In the genomic region with DNA sequence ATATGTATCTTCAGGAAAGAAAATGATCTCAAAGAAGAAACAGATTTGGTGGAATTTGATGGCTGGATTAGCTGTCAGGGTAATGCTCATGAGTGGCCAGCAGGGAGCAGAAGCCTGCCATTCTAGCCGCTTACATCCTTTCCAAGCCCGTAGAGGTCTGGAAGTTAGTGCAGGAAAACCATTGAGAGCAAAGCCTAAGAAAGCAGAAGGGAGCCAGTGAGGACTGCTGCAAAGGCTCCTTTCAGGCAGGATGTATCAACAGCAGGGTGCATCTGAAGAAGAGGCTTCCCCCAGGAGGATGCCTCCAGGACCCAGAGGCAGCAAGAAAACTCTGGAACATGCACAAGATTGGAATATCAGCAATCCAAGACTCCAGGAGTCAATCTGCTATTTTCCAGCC, we compare ENCODE assay signal across 8 cellular contexts. TPM values are rescaled to one million over a fixed set of nuclear protein-coding genes. Genes with fewer than 3 reads are reported as not detected.
DNase-seq lines count a peak whose midpoint lies in the region; FAIRE-seq and TF ChIP-seq lines count a peak whose summit lies in the region.

No MANE protein-coding gene starts in this region.

- H3K4me3 ChIP-seq in BE2C (ENCODE audit: low read depth, low read length) (no peak overlapping the region), epithelial cell of esophagus (ENCODE audit: low read length) (no peak overlapping the region)

- no peaks in the 10 kb centered on the region for H3K9me3 Mint-ChIP-seq in activated CD4-positive, alpha-beta T cell treated with anti-CD3 and anti-CD28 coated beads, Interleukin-2, amount 10 ng/mL, durations not matched to agents 7 days and 5 days

- H3K4me3 Mint-ChIP-seq in activated CD4-positive, alpha-beta T cell treated with anti-CD3 and anti-CD28 coated beads, Interleukin-2, amount 10 ng/mL, durations not matched to agents 7 days and 5 days = no peak overlapping the region

- H3K27me3 Mint-ChIP-seq in activated CD4-positive, alpha-beta T cell treated with anti-CD3 and anti-CD28 coated beads, Interleukin-2, amount 10 ng/mL, durations not matched to agents 7 days and 5 days = peaks cover 3% of the 10 kb centered on the region

- no peaks in the 10 kb centered on the region for H3K4me1 ChIP-seq in BE2C

- peak; percentile 93 for TF ChIP-seq CTCF in BE2C (IDR thresholded peaks at IDR 0.05; ENCODE audit: low read depth, low read length)
- peak; percentile 95 for TF ChIP-seq CTCF in epithelial cell of esophagus (IDR thresholded peaks at IDR 0.05; ENCODE audit: insufficient read depth, low read depth, low read length, missing control alignments)

- H3K27me3 ChIP-seq in BE2C = no peaks in the 10 kb centered on the region

- H3K36me3 Mint-ChIP-seq in activated CD4-positive, alpha-beta T cell treated with anti-CD3 and anti-CD28 coated beads, Interleukin-2, amount 10 ng/mL, durations not matched to agents 7 days and 5 days (ENCODE audit: low read depth) = no peaks in the 10 kb centered on the region

- peaks cover 20% of the 10 kb centered on the region for H3K4me1 Mint-ChIP-seq in activated CD4-positive, alpha-beta T cell treated with anti-CD3 and anti-CD28 coated beads, Interleukin-2, amount 10 ng/mL, durations not matched to agents 7 days and 5 days

- H3K36me3 ChIP-seq in BE2C = no peaks in the 10 kb centered on the region

- H3K9me3 ChIP-seq in BE2C = no peaks in the 10 kb centered on the region

- CTCF ChIA-PET in activated CD4-positive, alpha-beta T cell treated with anti-CD3 and anti-CD28 coated beads, Interleukin-2, amount 10 ng/mL, durations not matched to agents 7 days and 5 days (lab: Charles Lee) = interaction anchor here (0.9 to 4.2 kb wide), 15 partner anchors 10 to 505 kb away, joined by 3 to 26 read pairs (median 5); no protein-coding TSS in a partner anchor

- DNase-seq in BE2C = peak; percentile 67
- DNase-seq in GM19239 (ENCODE audit: insufficient read length, low spot score) = no peak
- peak; percentile 93 for DNase-seq in NCI-H2171 treated with DMSO at 0.1 percent for 48 hours (lab: John Stamatoyannopoulos, UW)
- peak; percentile 42 for DNase-seq in activated CD4-positive, alpha-beta T cell treated with anti-CD3 and anti-CD28 coated beads, Interleukin-2, amount 10 ng/mL, durations not matched to agents 7 days and 5 days
- peak; percentile 77 for DNase-seq in epithelial cell of esophagus (ENCODE audit: low read depth)
- DNase-seq in midbrain (lab: John Stamatoyannopoulos, UW) = peak; percentile 47
- peak; percentile 78 for DNase-seq in urothelium cell line (ENCODE audit: low spot score)
- DNase-seq in cortex of kidney (lab: John Stamatoyannopoulos, UW) = no peak

- POLR2A ChIA-PET in activated CD4-positive, alpha-beta T cell treated with anti-CD3 and anti-CD28 coated beads, Interleukin-2, amount 10 ng/mL, durations not matched to agents 7 days and 5 days (lab: Charles Lee) = no interaction called here

- FAIRE-seq in GM19239 (lab: Jason Lieb, UNC) = peak; percentile 82
- peak; percentile 32 for FAIRE-seq in urothelium cell line (lab: Jason Lieb, UNC)

- peak overlapping the region; percentile 68 for H3K27ac Mint-ChIP-seq in activated CD4-positive, alpha-beta T cell treated with anti-CD3 and anti-CD28 coated beads, Interleukin-2, amount 10 ng/mL, durations not matched to agents 7 days and 5 days

RNA-seq across cellular contexts. Expression of a gene that starts 22.9 kb away (rescaled TPM):
- polyA plus RNA-seq in BE2C (2012; ENCODE audit: insufficient read depth, insufficient read length, low read depth) = 9.8 TPM
- total RNA-seq in activated CD4-positive, alpha-beta T cell treated with anti-CD3 and anti-CD28 coated beads, Interleukin-2, amount 10 ng/mL, durations not matched to agents 7 days and 5 days = 100 to 1,000 TPM; 136 to 146 TPM

Comparison
In these comparisons a context has a peak if more than half of its experiments do, and no peak if none do; other contexts are left out.
1. DNase-seq: peak in BE2C (single experiment), NCI-H2171 treated with DMSO at 0.1 percent for 48 hours (single experiment), activated CD4-positive, alpha-beta T cell treated with anti-CD3 and anti-CD28 coated beads, Interleukin-2, amount 10 ng/mL, durations not matched to agents 7 days and 5 days (single experiment), epithelial cell of esophagus (single experiment), midbrain (single experiment) and urothelium cell line (single experiment); none in GM19239 (single experiment) and cortex of kidney (single experiment).